25 cellular contexts compared by ENCODE assay signal in the genomic region with DNA sequence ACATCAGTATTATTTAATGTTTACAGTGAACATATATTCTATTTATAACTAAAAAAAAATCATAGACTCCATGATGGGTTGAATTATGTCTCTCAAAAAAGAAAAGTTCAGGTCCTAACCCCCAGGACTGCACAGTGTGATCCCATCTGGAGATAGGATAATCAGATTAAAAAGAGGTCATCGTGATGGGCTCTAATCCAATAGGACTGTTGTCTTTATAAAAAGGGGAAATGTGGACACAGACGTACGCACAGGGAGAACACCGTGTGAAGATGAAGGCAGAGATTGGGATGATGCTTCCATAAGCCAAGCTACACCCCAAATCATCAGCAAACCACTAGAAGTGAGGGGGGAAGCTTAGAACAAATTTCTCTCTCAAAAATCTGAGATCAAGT.
"Had no signal": no experiment of that assay in that cellular context is flagged by ENCODE, and none has a peak within 500 bp of the region (broad histone marks: within the 10 kb centered on the region; RNA-seq: fewer than 3 reads in every experiment).

No MANE protein-coding gene starts in this region.

- H3K27ac ChIP-seq: ascending aorta, cardiac muscle cell had no signal

- ATAC-seq: activated CD8-positive, alpha-beta T cell treated with anti-CD3 and anti-CD28 coated beads, Interleukin-2, amount 10 ng/mL, durations not matched to agents 7 days and 5 days; activated T-cell treated with anti-CD3 and anti-CD28 coated beads, Interleukin-2, amount 50 U/mL, for 4 hours had no signal

- H3K4me3 ChIP-seq: ascending aorta, cardiac muscle cell, MG63 had no signal

- DNase-seq: activated CD4-positive, alpha-beta T cell treated with anti-CD3 and anti-CD28 coated beads, Interleukin-2, amount 10 ng/mL, durations not matched to agents 7 days and 5 days; activated CD4-positive, alpha-beta T cell treated with anti-CD3 and anti-CD28 coated beads, Interleukin-2, amount 50 U/mL, for 48 hours; activated CD8-positive, alpha-beta T cell treated with anti-CD3 and anti-CD28 coated beads, Interleukin-2, amount 10 ng/mL, durations not matched to agents 7 days and 5 days; activated effector memory CD4-positive, alpha-beta T cell treated with Interleukin-2 at 50 U/mL for 16 hours; activated naive CD4-positive, alpha-beta T cell; activated naive CD8-positive, alpha-beta T cell treated with anti-CD3 and anti-CD28 coated beads, Interleukin-2, amount 10 ng/mL, durations not matched to agents 7 days and 5 days; activated T-cell treated with anti-CD3 and anti-CD28 coated beads, Interleukin-2, amount 50 U/mL, for 4 hours; amygdala; Kasumi-1; KG1; MG63; NCI-H1048; NCI-H1105 treated with DMSO at 0.1 percent for 48 hours; NCI-H1436; NCI-H1694; NCI-H1930; NCI-H2081 treated with DMSO at 0.1 percent for 48 hours; NCI-H226; NCI-H446 treated with DMSO at 0.1 percent for 48 hours; NCI-H524; NCI-H69; NK-92 treated with Interleukin-12 subunit alpha and Interleukin-12 subunit beta, amount 100 ng/mL, for 24 hours; Right ventricle myocardium superior had no signal

- H3K36me3 ChIP-seq: ascending aorta, cardiac muscle cell, MG63 had no signal

- H3K27me3 ChIP-seq: ascending aorta, cardiac muscle cell, MG63 had no signal

- H3K9me3 ChIP-seq: ascending aorta, MG63 had no signal
